In the genomic region with DNA sequence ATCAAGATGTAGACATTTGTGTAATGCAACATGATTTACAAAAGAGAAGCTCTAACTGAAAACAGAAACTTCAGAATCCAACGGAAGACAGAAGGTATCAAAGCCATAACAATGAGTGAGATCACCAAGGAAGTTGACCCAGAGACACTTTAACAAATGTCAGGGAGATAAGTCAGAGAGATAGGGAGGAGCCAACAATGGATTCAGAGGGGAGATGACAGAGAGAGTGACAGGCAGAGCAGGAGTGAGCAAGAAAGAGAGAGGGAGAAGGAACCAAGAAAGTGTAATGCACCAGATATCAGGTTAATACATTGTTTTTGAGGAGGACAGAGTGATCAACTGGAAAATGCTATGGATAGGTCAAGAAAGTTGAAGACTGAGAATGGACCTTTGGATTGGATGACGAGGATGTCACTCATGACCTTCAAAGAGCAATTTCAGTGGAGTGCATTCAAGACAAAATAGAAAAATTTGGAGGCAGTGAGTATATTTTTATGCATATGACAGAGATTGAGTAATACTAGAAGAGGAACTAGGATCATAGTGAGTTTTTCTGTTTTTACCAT, we compare ENCODE assay signal across 18 cellular contexts.
DNase-seq lines count a peak whose midpoint lies in the region; ATAC-seq, FAIRE-seq and TF ChIP-seq lines count a peak whose summit lies in the region.
"Had no signal": no experiment of that assay in that cellular context is flagged by ENCODE, and none has a peak within 500 bp of the region (broad histone marks: within the 10 kb centered on the region; RNA-seq: fewer than 3 reads in every experiment).

No MANE protein-coding gene starts in this region.

- 59% methylated on average over 2 of the region's 2 CpGs for WGBS in right cardiac atrium
- WGBS in K562 (ENCODE audit: insufficient coverage, low coverage, missing lambda C conversion rate), result 14% methylated on average over 2 of the region's 2 CpGs

- H4K20me1 ChIP-seq in OCI-LY3 (ENCODE audit: insufficient read depth, low read length) (no peaks in the 10 kb centered on the region), K562 (replicated peaks; ENCODE audit: control insufficient read depth, insufficient read depth, low read length) (no peaks in the 10 kb centered on the region)

- H3K9ac ChIP-seq in OCI-LY3 (ENCODE audit: low read length), result no peak overlapping the region
- H3K9ac ChIP-seq in K562 (ENCODE audit: insufficient read depth in 1 of 2, low read depth in 2 of 2, low read length in 2 of 2), result no peak overlapping the region

- no TSS peak for BruUV-seq in K562 (replicated peaks; lab: Mats Ljungman, UMichigan)

- POLR2A ChIA-PET in K562 (lab: Yijun Ruan, JAX), result no interaction called here

- no peak for DNase-seq in Right ventricle myocardium superior
- DNase-seq in right cardiac atrium, result no peak
- no peak for DNase-seq in K562 (ENCODE audit: extremely low read depth in 1 of 4, low spot score in 3 of 4)
- DNase-seq in gastrocnemius medialis, result no peak
- DNase-seq in activated effector memory CD4-positive, alpha-beta T cell treated with anti-CD3 and anti-CD28 coated beads, Interleukin-2, amount 50 U/mL, for 16 hours, result no peak
- DNase-seq in HuH-7 (ENCODE audit: low spot score), result no peak
- DNase-seq in EL, result no peak
- DNase-seq: DMS53, KBM-7, NCI-H1105 treated with DMSO at 0.1 percent for 48 hours, NCI-H2029 treated with DMSO at 0.1 percent for 48 hours, NCI-H226, NCI-H510A treated with DMSO at 0.1 percent for 48 hours, NCI-H748 treated with DMSO at 0.1 percent for 48 hours, SHP77 had no signal

- H3K4me2 ChIP-seq in OCI-LY3 (ENCODE audit: low read length) (peak overlapping the region; percentile 45), K562 (ENCODE audit: insufficient read depth, low read length) (no peak overlapping the region)
- H3K4me2 ChIP-seq: GM23338 had no signal

- H3K27me3 ChIP-seq in right cardiac atrium (ENCODE audit: control insufficient read depth, insufficient read depth), result no peaks in the 10 kb centered on the region
- H3K27me3 ChIP-seq in OCI-LY3 (ENCODE audit: low read depth, low read length), result no peaks in the 10 kb centered on the region
- no peaks in the 10 kb centered on the region for H3K27me3 ChIP-seq in K562 (ENCODE audit: control insufficient read depth in 2 of 2, insufficient read depth in 2 of 2, low read length in 2 of 2)
- H3K27me3 ChIP-seq in gastrocnemius medialis, result no peaks in the 10 kb centered on the region

- no peak for TF ChIP-seq RAD21 in K562 (CRISPR knock-in tag; conservative IDR thresholded peaks at IDR 0.05 in 1 of 2, IDR thresholded peaks at IDR 0.05 in 1 of 2)

- no peak for FAIRE-seq in K562 (lab: Jason Lieb, UNC)

- H3K4me1 ChIP-seq in right cardiac atrium (ENCODE audit: control insufficient read depth, insufficient read depth, low read length) (no peaks in the 10 kb centered on the region), OCI-LY3 (ENCODE audit: low read length) (peaks cover 13% of the 10 kb centered on the region), K562 (replicated peaks in 1 of 2; ENCODE audit: control insufficient read depth in 2 of 2, insufficient read depth in 2 of 2, low read length in 2 of 2) (no peaks in the 10 kb centered on the region), gastrocnemius medialis (peaks cover 37 to 56% of the 10 kb centered on the region in 2 donors)

- in situ Hi-C loops in K562 (cut with MboI) (no loop called here), gastrocnemius medialis (cut with MboI; ENCODE audit: low sequenced_read_pairs in 4 of 4) (no loop called here)

- ATAC-seq in Right ventricle myocardium superior (ENCODE audit: poor library complexity), result peak; percentile 24
- no peak for ATAC-seq in right cardiac atrium
- ATAC-seq in K562, result no peak
- no peak for ATAC-seq in gastrocnemius medialis
- ATAC-seq: GM23338, HCT116 had no signal

- H3K79me2 ChIP-seq in OCI-LY3 (ENCODE audit: low read length), result no peaks in the 10 kb centered on the region
- H3K79me2 ChIP-seq in K562 (ENCODE audit: control insufficient read depth, insufficient read depth, low read length), result no peaks in the 10 kb centered on the region

- no peak overlapping the region for H3K27ac ChIP-seq in right cardiac atrium (ENCODE audit: low read length)
- H3K27ac ChIP-seq in OCI-LY3 (ENCODE audit: low read length), result no peak overlapping the region
- no peak overlapping the region for H3K27ac ChIP-seq in K562 (ENCODE audit: extremely low read depth, low read depth, low read length)
- H3K27ac ChIP-seq in gastrocnemius medialis, result peak overlapping the region; percentile 3 to 79 (median 68)

- TF ChIP-seq CTCF in OCI-LY3 (IDR thresholded peaks at IDR 0.05; ENCODE audit: low read depth, low read length) (no peak), K562 (IDR thresholded peaks at IDR 0.05 in 2 of 3, conservative IDR thresholded peaks at IDR 0.05 in 1 of 3; ENCODE audit: insufficient read depth in 2 of 3, low read depth in 1 of 3, low read length in 3 of 3) (no peak), gastrocnemius medialis (IDR thresholded peaks at IDR 0.05 in 4 of 5, conservative IDR thresholded peaks at IDR 0.05 in 1 of 5) (no peak)

- H3K36me3 ChIP-seq in OCI-LY3 (replicated peaks; ENCODE audit: low read depth, low read length) (no peaks in the 10 kb centered on the region), K562 (ENCODE audit: control insufficient read depth, insufficient read depth, low read length) (no peaks in the 10 kb centered on the region), gastrocnemius medialis (peaks cover 0 to 16% of the 10 kb centered on the region in 2 donors)

- CTCF ChIA-PET in K562 (lab: Yijun Ruan, JAX; ENCODE audit: low intra/inter-chr PET ratio), result no interaction called here

- TF ChIP-seq EP300 in K562 (IDR thresholded peaks at IDR 0.05; ENCODE audit: low read length), result no peak

- H2AFZ ChIP-seq in OCI-LY3 (ENCODE audit: low read depth, low read length) (no peak overlapping the region), K562 (ENCODE audit: low read depth, low read length) (no peak overlapping the region)
- H2AFZ ChIP-seq: GM23338 had no signal

- H3K4me3 ChIP-seq in right cardiac atrium (ENCODE audit: low read length), result no peak overlapping the region
- no peak overlapping the region for H3K4me3 ChIP-seq in OCI-LY3 (ENCODE audit: low read length)
- no peak overlapping the region for H3K4me3 ChIP-seq in K562
- no peak overlapping the region for H3K4me3 ChIP-seq in gastrocnemius medialis
- H3K4me3 ChIP-seq: GM23338 had no signal

- intact Hi-C loops in Right ventricle myocardium superior (cut with DNase I), result no loop called here
- intact Hi-C loops in right cardiac atrium (cut with DNase I), result no loop called here
- intact Hi-C loops in K562 (cut with micrococcal nuclease), result no loop called here
- intact Hi-C loops in gastrocnemius medialis (cut with DNase I; ENCODE audit: low total_unique reads), result no loop called here

- H3K9me3 ChIP-seq in right cardiac atrium (ENCODE audit: control insufficient read depth, low read length), result no peaks in the 10 kb centered on the region
- no peaks in the 10 kb centered on the region for H3K9me3 ChIP-seq in OCI-LY3 (ENCODE audit: insufficient read depth, low read length)
- H3K9me3 ChIP-seq in K562 (replicated peaks; ENCODE audit: control insufficient read depth, insufficient read depth, low read depth, low read length), result no peaks in the 10 kb centered on the region; the same call in 1 of the 2 replicates
- no peaks in the 10 kb centered on the region for H3K9me3 ChIP-seq in gastrocnemius medialis

- TF ChIP-seq POLR2A in K562 (conservative IDR thresholded peaks at IDR 0.05) (no peak), gastrocnemius medialis (IDR thresholded peaks at IDR 0.05) (no peak)

- no peaks in the 10 kb centered on the region for H3K9me1 ChIP-seq in K562 (ENCODE audit: control insufficient read depth, insufficient read depth, low read length)

TF ChIP-seq in K562, 482 proteins besides CTCF, POLR2A, EP300 and RAD21 (continues in another document):
- TF ChIP-seq, protein P1, sequence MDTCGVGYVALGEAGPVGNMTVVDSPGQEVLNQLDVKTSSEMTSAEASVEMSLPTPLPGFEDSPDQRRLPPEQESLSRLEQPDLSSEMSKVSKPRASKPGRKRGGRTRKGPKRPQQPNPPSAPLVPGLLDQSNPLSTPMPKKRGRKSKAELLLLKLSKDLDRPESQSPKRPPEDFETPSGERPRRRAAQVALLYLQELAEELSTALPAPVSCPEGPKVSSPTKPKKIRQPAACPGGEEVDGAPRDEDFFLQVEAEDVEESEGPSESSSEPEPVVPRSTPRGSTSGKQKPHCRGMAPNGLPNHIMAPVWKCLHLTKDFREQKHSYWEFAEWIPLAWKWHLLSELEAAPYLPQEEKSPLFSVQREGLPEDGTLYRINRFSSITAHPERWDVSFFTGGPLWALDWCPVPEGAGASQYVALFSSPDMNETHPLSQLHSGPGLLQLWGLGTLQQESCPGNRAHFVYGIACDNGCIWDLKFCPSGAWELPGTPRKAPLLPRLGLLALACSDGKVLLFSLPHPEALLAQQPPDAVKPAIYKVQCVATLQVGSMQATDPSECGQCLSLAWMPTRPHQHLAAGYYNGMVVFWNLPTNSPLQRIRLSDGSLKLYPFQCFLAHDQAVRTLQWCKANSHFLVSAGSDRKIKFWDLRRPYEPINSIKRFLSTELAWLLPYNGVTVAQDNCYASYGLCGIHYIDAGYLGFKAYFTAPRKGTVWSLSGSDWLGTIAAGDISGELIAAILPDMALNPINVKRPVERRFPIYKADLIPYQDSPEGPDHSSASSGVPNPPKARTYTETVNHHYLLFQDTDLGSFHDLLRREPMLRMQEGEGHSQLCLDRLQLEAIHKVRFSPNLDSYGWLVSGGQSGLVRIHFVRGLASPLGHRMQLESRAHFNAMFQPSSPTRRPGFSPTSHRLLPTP (IDR thresholded peaks at IDR 0.05; ENCODE audit: borderline replicate concordance, extremely low read depth, insufficient read length), result no peak
- no peak for TF ChIP-seq ZNF24 (IDR thresholded peaks at IDR 0.05)
- TF ChIP-seq, protein P2, sequence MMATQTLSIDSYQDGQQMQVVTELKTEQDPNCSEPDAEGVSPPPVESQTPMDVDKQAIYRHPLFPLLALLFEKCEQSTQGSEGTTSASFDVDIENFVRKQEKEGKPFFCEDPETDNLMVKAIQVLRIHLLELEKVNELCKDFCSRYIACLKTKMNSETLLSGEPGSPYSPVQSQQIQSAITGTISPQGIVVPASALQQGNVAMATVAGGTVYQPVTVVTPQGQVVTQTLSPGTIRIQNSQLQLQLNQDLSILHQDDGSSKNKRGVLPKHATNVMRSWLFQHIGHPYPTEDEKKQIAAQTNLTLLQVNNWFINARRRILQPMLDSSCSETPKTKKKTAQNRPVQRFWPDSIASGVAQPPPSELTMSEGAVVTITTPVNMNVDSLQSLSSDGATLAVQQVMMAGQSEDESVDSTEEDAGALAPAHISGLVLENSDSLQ (IDR thresholded peaks at IDR 0.05), result peak; percentile 91
- TF ChIP-seq, protein P3, sequence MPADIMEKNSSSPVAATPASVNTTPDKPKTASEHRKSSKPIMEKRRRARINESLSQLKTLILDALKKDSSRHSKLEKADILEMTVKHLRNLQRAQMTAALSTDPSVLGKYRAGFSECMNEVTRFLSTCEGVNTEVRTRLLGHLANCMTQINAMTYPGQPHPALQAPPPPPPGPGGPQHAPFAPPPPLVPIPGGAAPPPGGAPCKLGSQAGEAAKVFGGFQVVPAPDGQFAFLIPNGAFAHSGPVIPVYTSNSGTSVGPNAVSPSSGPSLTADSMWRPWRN (IDR thresholded peaks at IDR 0.05; ENCODE audit: low read depth), result no peak

Comparison
In these comparisons a context has a peak if more than half of its experiments do, and no peak if none do; other contexts are left out.
1. H3K27ac ChIP-seq: peak in gastrocnemius medialis (4 of 4); none in right cardiac atrium (single experiment), OCI-LY3 (single experiment) and K562 (single experiment).